In the genomic region with DNA sequence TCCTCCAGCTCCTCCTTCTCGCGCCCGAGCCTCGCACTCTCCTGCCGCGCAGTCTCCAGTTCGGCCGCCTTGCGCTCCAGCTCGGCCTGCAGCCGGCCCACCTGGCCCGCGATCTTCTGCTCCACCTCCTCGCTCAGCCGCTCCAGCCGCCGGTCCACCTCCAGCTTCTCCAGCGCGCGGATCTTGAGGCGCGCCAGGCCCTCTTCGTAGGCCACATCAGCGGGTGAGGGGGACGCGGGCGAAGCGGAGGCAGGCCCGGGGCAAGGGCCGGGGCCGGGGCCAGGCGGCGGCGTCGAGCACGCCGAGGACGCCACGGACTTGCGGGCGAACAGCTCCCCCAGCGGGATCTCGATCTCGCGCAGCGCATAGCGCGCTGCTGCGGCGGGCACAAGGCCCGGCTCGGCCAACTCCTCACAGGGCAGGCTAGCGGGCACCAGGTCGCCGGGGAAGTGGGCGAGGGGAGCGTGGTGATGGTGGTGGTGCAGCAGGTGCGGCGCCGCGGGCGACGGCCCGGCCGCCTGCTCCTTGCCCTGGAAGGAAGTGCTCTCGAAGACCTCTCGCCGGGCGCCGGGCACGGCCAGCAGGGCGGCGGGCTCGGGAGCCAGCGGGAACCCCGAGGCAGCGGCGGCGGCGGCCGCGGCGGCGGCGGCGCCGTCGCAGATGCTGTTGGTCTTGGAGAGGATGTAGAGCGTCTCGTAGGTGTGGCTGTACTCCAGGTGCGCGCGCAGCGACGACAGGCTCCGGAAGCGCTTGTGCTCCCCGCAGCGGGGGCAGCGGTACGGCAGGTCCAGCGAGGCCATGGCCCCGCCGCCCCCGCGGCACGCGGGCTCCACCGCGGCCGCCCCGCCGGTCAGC, we compare ENCODE assay signal across 8 cellular contexts. TPM values are rescaled to one million over a fixed set of nuclear protein-coding genes. Genes with fewer than 3 reads are reported as not detected.
A peak's percentile ranks its signal among the peaks of the same experiment; 100 is the strongest.
DNase-seq lines count a peak whose midpoint lies in the region; ATAC-seq and TF ChIP-seq lines count a peak whose summit lies in the region.

No MANE protein-coding gene starts in this region.

- no peaks in the 10 kb centered on the region for H3K9me3 Mint-ChIP-seq in stimulated activated naive CD8-positive, alpha-beta T cell treated with anti-CD3 and anti-CD28 coated beads, Interleukin-15, Interleukin-2, amounts not matched to agents 100 ng/mL and 50 ng/mL, for 24 hours

- H3K36me3 Mint-ChIP-seq in stimulated activated naive CD8-positive, alpha-beta T cell treated with anti-CD3 and anti-CD28 coated beads, Interleukin-15, Interleukin-2, amounts not matched to agents 100 ng/mL and 50 ng/mL, for 24 hours (ENCODE audit: low read depth): peaks cover 30% of the 10 kb centered on the region

- peak overlapping the region; percentile 25 for H3K4me3 Mint-ChIP-seq in stimulated activated naive CD8-positive, alpha-beta T cell treated with anti-CD3 and anti-CD28 coated beads, Interleukin-15, Interleukin-2, amounts not matched to agents 100 ng/mL and 50 ng/mL, for 24 hours

- peaks cover 10% of the 10 kb centered on the region for H3K4me1 Mint-ChIP-seq in stimulated activated naive CD8-positive, alpha-beta T cell treated with anti-CD3 and anti-CD28 coated beads, Interleukin-15, Interleukin-2, amounts not matched to agents 100 ng/mL and 50 ng/mL, for 24 hours (ENCODE audit: low read depth)

- peak overlapping the region; percentile 39 for H3K9ac ChIP-seq in mucosa of stomach (ENCODE audit: low read length)

- H3K9me3 ChIP-seq in left ventricle myocardium inferior (replicated peaks) (peaks cover 8% of the 10 kb centered on the region), mucosa of stomach (ENCODE audit: control insufficient read depth, low read length) (no peaks in the 10 kb centered on the region)

- no peak for DNase-seq in left ventricle myocardium inferior
- no peak for DNase-seq in Right ventricle myocardium superior
- DNase-seq in LNCaP clone FGC (ENCODE audit: low read depth): no peak
- peak; percentile 51 for DNase-seq in activated CD4-positive, CD25-positive, alpha-beta regulatory T cell treated with anti-CD3 and anti-CD28 coated beads, Interleukin-2, amount 50 U/mL, for 16 hours (ENCODE audit: low read depth, low spot score)
- peak; percentile 72 for DNase-seq in cerebellum (ENCODE audit: low spot score)
- DNase-seq in inferior parietal cortex (ENCODE audit: extremely low spot score): no peak

- H3K4me3 ChIP-seq in left ventricle myocardium inferior (peak overlapping the region; percentile 45), LNCaP clone FGC (ENCODE audit: low read depth, low read length) (peak overlapping the region; percentile 56), mucosa of stomach (ENCODE audit: low read length) (no peak overlapping the region)

- intact Hi-C loops in left ventricle myocardium inferior (cut with micrococcal nuclease): no loop called here
- intact Hi-C loops in Right ventricle myocardium superior (cut with DNase I): no loop called here

- no peaks in the 10 kb centered on the region for H3K27me3 Mint-ChIP-seq in stimulated activated naive CD8-positive, alpha-beta T cell treated with anti-CD3 and anti-CD28 coated beads, Interleukin-15, Interleukin-2, amounts not matched to agents 100 ng/mL and 50 ng/mL, for 24 hours

- no peak overlapping the region for H3K27ac ChIP-seq in left ventricle myocardium inferior (replicated peaks)

- peak; percentile 18 for TF ChIP-seq CTCF in left ventricle myocardium inferior (IDR thresholded peaks at IDR 0.05; ENCODE audit: borderline replicate concordance)
- 0 out of 2 replicates have a peak, but pooled peaks have one; percentile 16 for TF ChIP-seq CTCF in LNCaP clone FGC (IDR thresholded peaks at IDR 0.05; ENCODE audit: control insufficient read depth, extremely low read depth, insufficient read depth)

- H3K36me3 ChIP-seq in left ventricle myocardium inferior (no peaks in the 10 kb centered on the region), mucosa of stomach (ENCODE audit: control insufficient read depth, insufficient read depth, low read length) (no peaks in the 10 kb centered on the region)

- ATAC-seq in Right ventricle myocardium superior (ENCODE audit: poor library complexity): no peak

- H3K27me3 ChIP-seq in left ventricle myocardium inferior (ENCODE audit: low read depth) (peaks cover 76% of the 10 kb centered on the region), mucosa of stomach (ENCODE audit: control insufficient read depth, insufficient read depth, low read length) (peaks cover 24% of the 10 kb centered on the region)

- H3K27ac Mint-ChIP-seq in stimulated activated naive CD8-positive, alpha-beta T cell treated with anti-CD3 and anti-CD28 coated beads, Interleukin-15, Interleukin-2, amounts not matched to agents 100 ng/mL and 50 ng/mL, for 24 hours: no peak overlapping the region

- H3K4me1 ChIP-seq in left ventricle myocardium inferior (peaks cover 8% of the 10 kb centered on the region), mucosa of stomach (ENCODE audit: control insufficient read depth, insufficient read depth, low read length) (peaks cover 10% of the 10 kb centered on the region)

RNA-seq across cellular contexts. Expression of a gene that starts 15.2 kb away (rescaled TPM):
- total RNA-seq in left ventricle myocardium inferior: 0.55 TPM
- 0.51 TPM for total RNA-seq in Right ventricle myocardium superior
- 17.1 TPM for total RNA-seq in cerebellum

RNA-seq across cellular contexts. Expression of a gene that starts 24.3 kb away (rescaled TPM):
- total RNA-seq in left ventricle myocardium inferior: not detected
- total RNA-seq in Right ventricle myocardium superior: not detected
- 0.09 TPM for total RNA-seq in cerebellum

RNA-seq across cellular contexts. Expression of a gene that starts 35.0 kb away (rescaled TPM):
- total RNA-seq in left ventricle myocardium inferior (197 TPM), Right ventricle myocardium superior (194 TPM), cerebellum (96.3 TPM)

RNA-seq across cellular contexts. Expression of a gene that starts 36.0 kb away (rescaled TPM):
- total RNA-seq in left ventricle myocardium inferior (97.4 TPM), Right ventricle myocardium superior (91.6 TPM), cerebellum (6.4 TPM)

RNA-seq across cellular contexts. Expression of a gene that starts 55.0 kb away (rescaled TPM):
- total RNA-seq in left ventricle myocardium inferior (18.2 TPM), Right ventricle myocardium superior (15.5 TPM), cerebellum (19.3 TPM)

Comparison
In these comparisons a context has a peak if more than half of its experiments do, and no peak if none do; other contexts are left out.
1. DNase-seq: peak in activated CD4-positive, CD25-positive, alpha-beta regulatory T cell treated with anti-CD3 and anti-CD28 coated beads, Interleukin-2, amount 50 U/mL, for 16 hours (single experiment) and cerebellum (single experiment); none in left ventricle myocardium inferior (single experiment), Right ventricle myocardium superior (single experiment), LNCaP clone FGC (single experiment) and inferior parietal cortex (single experiment).
2. RNA of a gene that starts 15.2 kb away (total RNA-seq): 17.1 TPM in cerebellum (single experiment); 0.55 TPM in left ventricle myocardium inferior (single experiment) and 0.51 TPM in Right ventricle myocardium superior (single experiment); every median in the first group is over 10 times any median in the second.